Comparison of ENCODE assay signal across 25 cellular contexts in the genomic region with DNA sequence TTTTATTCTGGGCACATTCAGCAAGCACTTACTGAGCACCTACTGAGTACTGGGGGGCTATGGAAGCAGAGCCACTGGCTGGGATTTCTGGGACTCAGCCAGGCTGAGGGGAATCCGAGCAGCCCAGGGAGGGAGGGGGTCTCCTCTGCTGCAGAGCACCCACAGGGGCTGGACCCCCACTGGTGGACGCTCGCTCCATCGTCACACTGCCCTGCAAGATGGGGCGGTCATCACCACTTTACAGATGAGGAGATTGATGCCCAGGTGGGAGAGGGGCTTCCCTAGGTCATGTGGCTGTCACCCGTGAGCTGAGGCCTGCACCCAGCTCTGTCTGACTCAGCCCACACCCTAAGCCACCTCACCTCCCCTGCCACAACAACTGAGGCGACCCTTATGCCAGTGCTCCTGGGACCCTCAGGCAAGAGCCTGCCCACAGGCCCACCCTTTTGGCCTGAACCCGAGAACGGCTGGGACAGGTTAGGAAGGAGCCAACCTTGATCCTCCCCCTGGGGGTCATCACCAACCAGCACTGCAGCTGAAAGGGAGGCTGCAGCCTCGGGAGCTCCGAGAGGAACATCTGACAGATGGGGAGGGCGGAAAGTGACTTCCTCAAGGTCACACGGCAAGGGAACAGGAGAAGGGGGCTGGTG.
DNase-seq lines count a peak whose midpoint lies in the region; ATAC-seq, FAIRE-seq and TF ChIP-seq lines count a peak whose summit lies in the region.
"Had no signal": no experiment of that assay in that cellular context is flagged by ENCODE, and none has a peak within 500 bp of the region (broad histone marks: within the 10 kb centered on the region; RNA-seq: fewer than 3 reads in every experiment).

No MANE protein-coding gene starts in this region.

- no peaks in the 10 kb centered on the region for H3K79me2 ChIP-seq in H1 (ENCODE audit: control insufficient read depth in 1 of 2, insufficient read depth in 2 of 2, low read length in 2 of 2)
- no peaks in the 10 kb centered on the region for H3K79me2 ChIP-seq in osteoblast (ENCODE audit: insufficient read depth, low read length)

- no peaks in the 10 kb centered on the region for H3K23me2 ChIP-seq in H1 (ENCODE audit: low read depth, low read length)

- peaks cover 0 to 9% of the 10 kb centered on the region in 2 donors for H3K27me3 Mint-ChIP-seq in natural killer cell treated with Interleukin-12 subunit alpha and Interleukin-12 subunit beta and Interleukin-15 and Interleukin-18, amount 100 ng/mL, for 72 hours
- peaks cover 9 to 15% of the 10 kb centered on the region in 2 donors for H3K27me3 Mint-ChIP-seq in natural killer cell (ENCODE audit: low read depth in 2 of 2)

- no peaks in the 10 kb centered on the region for H3K36me3 ChIP-seq in H1 (ENCODE audit: control insufficient read depth in 2 of 4, insufficient read depth in 4 of 4, low read length in 3 of 4)
- no peaks in the 10 kb centered on the region for H3K36me3 ChIP-seq in osteoblast (ENCODE audit: insufficient read depth, low read length)
- H3K36me3 ChIP-seq: BLaER1 treated with 17β-estradiol and CSF1 and Interleukin-3, amounts not matched to agents 10 nM and 100 nM; HAP-1 had no signal

- H2BK20ac ChIP-seq in H1 (ENCODE audit: low read length): no peak overlapping the region

- FAIRE-seq in H1 (lab: Jason Lieb, UNC): no peak
- FAIRE-seq: A204.1, D721Med, GM18507, HTR-8/SVneo, K562, RCC 7860 had no signal

- H3K4ac ChIP-seq in H1 (replicated peaks; ENCODE audit: insufficient read length, low read depth, low read length): no peak overlapping the region

- H2BK15ac ChIP-seq in H1 (ENCODE audit: low read length): no peak overlapping the region

- TF ChIP-seq POLR2A in H1 (IDR thresholded peaks at IDR 0.05; ENCODE audit: control extremely low read depth in 1 of 2, low read depth in 2 of 2, low read length in 2 of 2): no peak

- intact Hi-C loops in natural killer cell (cut with micrococcal nuclease): no loop called here

- no peak overlapping the region for H2BK5ac ChIP-seq in H1 (ENCODE audit: low read depth, low read length)

- H3K4me3 ChIP-seq in H1 (ENCODE audit: extremely low read depth in 1 of 4, insufficient read depth in 2 of 4, low read depth in 3 of 4, low read length in 4 of 4) (no peak overlapping the region), osteoblast (ENCODE audit: insufficient read depth, low read length) (no peak overlapping the region)
- H3K4me3 ChIP-seq: BLaER1 treated with 17β-estradiol and CSF1 and Interleukin-3, amounts not matched to agents 10 nM and 100 nM; GM23248; HAP-1; K562 had no signal

- H2BK12ac ChIP-seq in H1 (ENCODE audit: low read depth, low read length): no peak overlapping the region

- no peak overlapping the region for H4K91ac ChIP-seq in H1 (replicated peaks; ENCODE audit: insufficient read length, low read length)

- H3K9ac ChIP-seq in H1 (replicated peaks in 1 of 4; ENCODE audit: extremely low read depth in 1 of 4, low read depth in 3 of 4, low read length in 3 of 4): no peak overlapping the region
- H3K9ac ChIP-seq: BLaER1 treated with 17β-estradiol and CSF1 and Interleukin-3, amounts not matched to agents 10 nM and 100 nM; GM23248 had no signal

- H3K9me3 ChIP-seq in H1 (ENCODE audit: insufficient read depth in 2 of 2, low read depth in 1 of 2, low read length in 1 of 2) (no peaks in the 10 kb centered on the region), osteoblast (ENCODE audit: low read depth, low read length) (no peaks in the 10 kb centered on the region)
- H3K9me3 ChIP-seq: BLaER1 treated with 17β-estradiol and CSF1 and Interleukin-3, amounts not matched to agents 10 nM and 100 nM; HAP-1 had no signal

- peak; percentile 11 to 21 for ATAC-seq in natural killer cell treated with Interleukin-12 subunit alpha and Interleukin-12 subunit beta and Interleukin-15 and Interleukin-18, amount 100 ng/mL, for 72 hours
- no peak for ATAC-seq in natural killer cell
- ATAC-seq: K562 had no signal

- no peak overlapping the region for H2AFZ ChIP-seq in H1 (ENCODE audit: low read length)
- H2AFZ ChIP-seq in osteoblast (ENCODE audit: low read length): no peak overlapping the region
- H2AFZ ChIP-seq: GM23248 had no signal

- H3K27ac ChIP-seq in H1 (ENCODE audit: low read depth, low read length) (no peak overlapping the region), osteoblast (ENCODE audit: low read depth, low read length) (no peak overlapping the region)
- H3K27ac ChIP-seq: BLaER1 treated with 17β-estradiol and CSF1 and Interleukin-3, amounts not matched to agents 10 nM and 100 nM; GM23248 had no signal

- TF ChIP-seq CTCF in natural killer cell (IDR thresholded peaks at IDR 0.05): no peak
- TF ChIP-seq CTCF in H1 (IDR thresholded peaks at IDR 0.05; ENCODE audit: control extremely low read depth in 1 of 3, insufficient read depth in 1 of 3, low read depth in 1 of 3, low read length in 3 of 3): no peak
- no peak for TF ChIP-seq CTCF in osteoblast (IDR thresholded peaks at IDR 0.05; ENCODE audit: extremely low read depth, low read depth, low read length)

- no peak overlapping the region for H3K27ac Mint-ChIP-seq in natural killer cell treated with Interleukin-12 subunit alpha and Interleukin-12 subunit beta and Interleukin-15 and Interleukin-18, amount 100 ng/mL, for 72 hours
- no peak overlapping the region for H3K27ac Mint-ChIP-seq in natural killer cell
- H3K27ac Mint-ChIP-seq: CD4-positive, alpha-beta T cell had no signal

- peaks cover 0 to 3% of the 10 kb centered on the region in 2 donors for H3K4me1 Mint-ChIP-seq in natural killer cell treated with Interleukin-12 subunit alpha and Interleukin-12 subunit beta and Interleukin-15 and Interleukin-18, amount 100 ng/mL, for 72 hours (ENCODE audit: low read depth in 2 of 2)
- H3K4me1 Mint-ChIP-seq in natural killer cell: no peaks in the 10 kb centered on the region

- no peak overlapping the region for H4K5ac ChIP-seq in H1 (ENCODE audit: insufficient read length, low read depth, low read length)

- TF ChIP-seq EP300 in H1 (IDR thresholded peaks at IDR 0.05; ENCODE audit: borderline replicate concordance in 1 of 2, low read depth in 2 of 2, low read length in 2 of 2): no peak

- H3K36me3 Mint-ChIP-seq in natural killer cell treated with Interleukin-12 subunit alpha and Interleukin-12 subunit beta and Interleukin-15 and Interleukin-18, amount 100 ng/mL, for 72 hours: no peaks in the 10 kb centered on the region
- no peaks in the 10 kb centered on the region for H3K36me3 Mint-ChIP-seq in natural killer cell

- DNase-seq in natural killer cell treated with Interleukin-12 subunit alpha and Interleukin-12 subunit beta and Interleukin-15 and Interleukin-18, amount 100 ng/mL, for 72 hours (ENCODE audit: low spot score): no peak
- DNase-seq in natural killer cell: no peak
- DNase-seq in H1 (ENCODE audit: low read depth in 1 of 2, low spot score in 2 of 2): no peak
- peak; percentile 50 for DNase-seq in osteoblast (ENCODE audit: insufficient read length, low spot score, missing footprints)
- DNase-seq in stimulated activated naive CD4-positive, alpha-beta T cell treated with Interleukin-2 at 50 U/mL for 16 hours (lab: John Stamatoyannopoulos, UW): no peak
- DNase-seq in midbrain (lab: John Stamatoyannopoulos, UW): no peak
- DNase-seq in activated CD4-positive, CD25-positive, alpha-beta regulatory T cell (lab: John Stamatoyannopoulos, UW): no peak
- DNase-seq: AML-193; CD4-positive, alpha-beta T cell; GM23248; MV-4-11; NCI-H1105; NCI-H1436 treated with DMSO at 0.1 percent for 48 hours; NCI-H187 treated with DMSO at 0.1 percent for 48 hours; NCI-H2107; NCI-H524; NCI-H774 had no signal

- H3K23ac ChIP-seq in H1 (ENCODE audit: insufficient read length): no peak overlapping the region

- H3K79me1 ChIP-seq in H1 (ENCODE audit: low read depth, low read length): no peaks in the 10 kb centered on the region

- no peak overlapping the region for H2BK120ac ChIP-seq in H1 (replicated peaks; ENCODE audit: low read depth, low read length)

- H3K14ac ChIP-seq in H1 (ENCODE audit: insufficient read length): no peak overlapping the region

- H3K4me2 ChIP-seq in H1 (ENCODE audit: insufficient read depth in 1 of 2, low read depth in 2 of 2, low read length in 2 of 2) (no peak overlapping the region), osteoblast (ENCODE audit: insufficient read depth, low read length) (no peak overlapping the region)
- H3K4me2 ChIP-seq: BLaER1 treated with 17β-estradiol and CSF1 and Interleukin-3, amounts not matched to agents 10 nM and 100 nM had no signal

- H4K8ac ChIP-seq in H1 (ENCODE audit: extremely low read depth, insufficient read depth, low read length): peak overlapping the region; percentile 40; the same call in 1 of the 2 replicates

- TF ChIP-seq RAD21 in H1 (IDR thresholded peaks at IDR 0.05 in 1 of 2, conservative IDR thresholded peaks at IDR 0.05 in 1 of 2; ENCODE audit: low read depth in 2 of 2, low read length in 2 of 2): no peak

- H3K4me3 Mint-ChIP-seq in natural killer cell treated with Interleukin-12 subunit alpha and Interleukin-12 subunit beta and Interleukin-15 and Interleukin-18, amount 100 ng/mL, for 72 hours: no peak overlapping the region
- H3K4me3 Mint-ChIP-seq in natural killer cell: no peak overlapping the region
- H3K4me3 Mint-ChIP-seq: CD4-positive, alpha-beta T cell had no signal

- H3K56ac ChIP-seq in H1 (replicated peaks; ENCODE audit: insufficient read length, low read depth, low read length): no peak overlapping the region

- 85% methylated on average over 13 of the region's 13 CpGs; no CpG with 5 or more reads in 1 of the 2 experiments for WGBS in H1 (ENCODE audit: extremely low coverage in 1 of 2, insufficient coverage in 1 of 2, insufficient read length in 1 of 2, insufficient replicate concordance in 2 of 2, low coverage in 1 of 2, low lambda C conversion rate in 2 of 2, missing lambda C conversion rate in 1 of 2), 2 experiments

- H3K4me1 ChIP-seq in H1 (replicated peaks in 1 of 4; ENCODE audit: control insufficient read depth in 3 of 4, insufficient read depth in 4 of 4, low read length in 3 of 4): peaks cover 0 to 10% (median 4%) of the 10 kb centered on the region in 4 experiments; a peak in 5 of 7 replicates
- H3K4me1 ChIP-seq in osteoblast (ENCODE audit: insufficient read depth, low read length): peaks cover 9% of the 10 kb centered on the region
- H3K4me1 ChIP-seq: BLaER1 treated with 17β-estradiol and CSF1 and Interleukin-3, amounts not matched to agents 10 nM and 100 nM; HAP-1 had no signal

- H3K9me3 Mint-ChIP-seq in natural killer cell treated with Interleukin-12 subunit alpha and Interleukin-12 subunit beta and Interleukin-15 and Interleukin-18, amount 100 ng/mL, for 72 hours: no peaks in the 10 kb centered on the region
- no peaks in the 10 kb centered on the region for H3K9me3 Mint-ChIP-seq in natural killer cell
- H3K9me3 Mint-ChIP-seq: CD4-positive, alpha-beta T cell had no signal

- CTCF ChIA-PET in H1 (lab: Charles Lee; ENCODE audit: partially characterized antibody): interaction anchor here (0.6 to 1.3 kb wide), 5 partner anchors 59 to 746 kb away, joined by 3 read pairs; no protein-coding TSS in a partner anchor

- H3K18ac ChIP-seq in H1 (ENCODE audit: extremely low read depth, low read length): no peak overlapping the region

- POLR2A ChIA-PET in H1 (lab: Charles Lee; ENCODE audit: partially characterized antibody): no interaction called here

- H2AK5ac ChIP-seq in H1 (ENCODE audit: low read depth, low read length): no peak overlapping the region

- H3K27me3 ChIP-seq in H1 (replicated peaks in 1 of 4; ENCODE audit: control insufficient read depth in 3 of 4, extremely low read depth in 1 of 4, insufficient read depth in 3 of 4, low read length in 3 of 4) (peaks cover 0 to 8% (median 4%) of the 10 kb centered on the region in 4 experiments; a peak in 5 of 7 replicates), osteoblast (ENCODE audit: insufficient read depth, low read length) (no peaks in the 10 kb centered on the region)
- H3K27me3 ChIP-seq: BLaER1 treated with 17β-estradiol and CSF1 and Interleukin-3, amounts not matched to agents 10 nM and 100 nM had no signal

- H4K20me1 ChIP-seq in H1 (replicated peaks in 1 of 2; ENCODE audit: control insufficient read depth in 1 of 2, insufficient read depth in 2 of 2, low read length in 2 of 2) (no peaks in the 10 kb centered on the region), osteoblast (ENCODE audit: insufficient read depth, low read length) (no peaks in the 10 kb centered on the region)
- H4K20me1 ChIP-seq: BLaER1 treated with 17β-estradiol and CSF1 and Interleukin-3, amounts not matched to agents 10 nM and 100 nM had no signal

Comparison
In these comparisons a context has a peak if more than half of its experiments do, and no peak if none do; other contexts are left out.
1. ATAC-seq: peak in natural killer cell treated with Interleukin-12 subunit alpha and Interleukin-12 subunit beta and Interleukin-15 and Interleukin-18, amount 100 ng/mL, for 72 hours (2 of 2); none in natural killer cell (0 of 3).